11 cellular contexts compared by ENCODE assay signal in genomic region chr1:2214541-2215241, GRCh38. TPM values are rescaled to one million over a fixed set of nuclear protein-coding genes. Genes with fewer than 3 reads are reported as not detected.
A peak's percentile ranks its signal among the peaks of the same experiment; 100 is the strongest.
DNase-seq lines count a peak whose midpoint lies in the region; ATAC-seq and TF ChIP-seq lines count a peak whose summit lies in the region.
"Had no signal": no experiment of that assay in that cellular context is flagged by ENCODE, and none has a peak within 500 bp of the region (broad histone marks: within the 10 kb centered on the region; RNA-seq: fewer than 3 reads in every experiment).

No MANE protein-coding gene starts in this region.

- peaks cover 3% of the 10 kb centered on the region for H3K9me3 Mint-ChIP-seq in stimulated activated effector memory CD8-positive, alpha-beta T cell treated with anti-CD3 and anti-CD28 coated beads, Interleukin-12 subunit alpha, Interleukin-12 subunit beta, amount 100 ng/mL, for 72 hours
- H3K9me3 Mint-ChIP-seq: activated CD8-positive, alpha-beta T cell treated with anti-CD3 and anti-CD28 coated beads for 36 hours had no signal

- no peak overlapping the region for H3K4me2 ChIP-seq in parathyroid adenoma (ENCODE audit: low read length)

- no peaks in the 10 kb centered on the region for H3K9me3 ChIP-seq in parathyroid adenoma (ENCODE audit: control insufficient read depth, low read length)

- DNase-seq in caudate nucleus (lab: John Stamatoyannopoulos, UW), result peak in 19 of 61 donors; percentile 19 to 69 (median 43)
- peak in 30 of 51 donors; percentile 18 to 70 (median 52) for DNase-seq in hypothalamus (lab: John Stamatoyannopoulos, UW)
- no peak for DNase-seq in stimulated activated effector memory CD8-positive, alpha-beta T cell treated with anti-CD3 and anti-CD28 coated beads, Interleukin-12 subunit alpha, Interleukin-12 subunit beta, amount 100 ng/mL, for 72 hours (ENCODE audit: low spot score in 2 of 2)
- no peak for DNase-seq in NCI-H446 treated with DMSO at 0.1 percent for 48 hours (lab: John Stamatoyannopoulos, UW)
- no peak for DNase-seq in effector CD4-positive, alpha-beta T cell
- DNase-seq: activated CD8-positive, alpha-beta T cell treated with anti-CD3 and anti-CD28 coated beads for 36 hours; NCI-H69; stimulated activated CD4-positive, alpha-beta T cell treated with anti-CD3 and anti-CD28 coated beads, Interleukin-4, amount 100 ng/mL, for 1 hour had no signal

- H3K36me3 Mint-ChIP-seq in stimulated activated effector memory CD8-positive, alpha-beta T cell treated with anti-CD3 and anti-CD28 coated beads, Interleukin-12 subunit alpha, Interleukin-12 subunit beta, amount 100 ng/mL, for 72 hours, result no peaks in the 10 kb centered on the region

- no peak overlapping the region for H2AFZ ChIP-seq in parathyroid adenoma

- no peak for ATAC-seq in stimulated activated effector memory CD8-positive, alpha-beta T cell treated with anti-CD3 and anti-CD28 coated beads, Interleukin-12 subunit alpha, Interleukin-12 subunit beta, amount 100 ng/mL, for 72 hours
- ATAC-seq: activated CD8-positive, alpha-beta T cell treated with anti-CD3 and anti-CD28 coated beads for 36 hours had no signal

- H3K27ac ChIP-seq in caudate nucleus (ENCODE audit: low read depth, low read length) (peak overlapping the region; percentile 98), parathyroid adenoma (peak overlapping the region; percentile 88), urinary bladder (ENCODE audit: low read depth) (peak overlapping the region; percentile 93)

- no peak overlapping the region for H3K4me3 Mint-ChIP-seq in stimulated activated effector memory CD8-positive, alpha-beta T cell treated with anti-CD3 and anti-CD28 coated beads, Interleukin-12 subunit alpha, Interleukin-12 subunit beta, amount 100 ng/mL, for 72 hours
- H3K4me3 Mint-ChIP-seq: activated CD8-positive, alpha-beta T cell treated with anti-CD3 and anti-CD28 coated beads for 36 hours; T-helper 1 cell treated with Interleukin-12 subunit alpha and Interleukin-12 subunit beta and Interleukin-4 antibody, amounts not matched to agents 30 μg/mL and 1 μg/mL, for 36 hours had no signal

- no peaks in the 10 kb centered on the region for H3K4me1 Mint-ChIP-seq in stimulated activated effector memory CD8-positive, alpha-beta T cell treated with anti-CD3 and anti-CD28 coated beads, Interleukin-12 subunit alpha, Interleukin-12 subunit beta, amount 100 ng/mL, for 72 hours

- peaks cover 6% of the 10 kb centered on the region for H3K4me1 ChIP-seq in parathyroid adenoma
- no peaks in the 10 kb centered on the region for H3K4me1 ChIP-seq in urinary bladder (ENCODE audit: insufficient read depth)

- H3K36me3 ChIP-seq in parathyroid adenoma (ENCODE audit: control insufficient read depth, insufficient read depth, low read length) (no peaks in the 10 kb centered on the region), urinary bladder (ENCODE audit: insufficient read depth) (no peaks in the 10 kb centered on the region)

- H3K27ac Mint-ChIP-seq in stimulated activated effector memory CD8-positive, alpha-beta T cell treated with anti-CD3 and anti-CD28 coated beads, Interleukin-12 subunit alpha, Interleukin-12 subunit beta, amount 100 ng/mL, for 72 hours, result no peak overlapping the region
- H3K27ac Mint-ChIP-seq: activated CD8-positive, alpha-beta T cell treated with anti-CD3 and anti-CD28 coated beads for 36 hours; T-helper 1 cell treated with Interleukin-12 subunit alpha and Interleukin-12 subunit beta and Interleukin-4 antibody, amounts not matched to agents 30 μg/mL and 1 μg/mL, for 36 hours had no signal

- H3K4me3 ChIP-seq in parathyroid adenoma (ENCODE audit: low read depth, low read length), result no peak overlapping the region
- no peak overlapping the region for H3K4me3 ChIP-seq in urinary bladder (ENCODE audit: low read depth, low read length)

- no peaks in the 10 kb centered on the region for H3K79me2 ChIP-seq in parathyroid adenoma

- no peaks in the 10 kb centered on the region for H3K27me3 ChIP-seq in parathyroid adenoma (ENCODE audit: control insufficient read depth, insufficient read depth, low read length)

- WGBS in urinary bladder, result 26% methylated on average over 21 of the region's 21 CpGs

- H3K9ac ChIP-seq in parathyroid adenoma, result no peak overlapping the region

- TF ChIP-seq CTCF in parathyroid adenoma (IDR thresholded peaks at IDR 0.05), result no peak

RNA-seq across cellular contexts. Expression of gene SKI, which starts 13.4 kb away (rescaled TPM):
- 27.8 TPM for total RNA-seq in urinary bladder
- 60.5 TPM for polyA plus RNA-seq in urinary bladder

RNA-seq across cellular contexts. Expression of gene FAAP20, which starts 20.1 kb away (rescaled TPM):
- 14.6 TPM for total RNA-seq in urinary bladder
- 96.4 TPM for polyA plus RNA-seq in urinary bladder

Comparison
In these comparisons a context has a peak if more than half of its experiments do, and no peak if none do; other contexts are left out.
1. DNase-seq: peak in hypothalamus (30 of 51); none in stimulated activated effector memory CD8-positive, alpha-beta T cell treated with anti-CD3 and anti-CD28 coated beads, Interleukin-12 subunit alpha, Interleukin-12 subunit beta, amount 100 ng/mL, for 72 hours (0 of 2), NCI-H446 treated with DMSO at 0.1 percent for 48 hours (single experiment) and effector CD4-positive, alpha-beta T cell (single experiment).
2. Peak in every context shown above with its lines, with median percentiles within 50 percentile points of each other: H3K27ac ChIP-seq.